ENCODE assay signal across 9 cellular contexts in the genomic region with DNA sequence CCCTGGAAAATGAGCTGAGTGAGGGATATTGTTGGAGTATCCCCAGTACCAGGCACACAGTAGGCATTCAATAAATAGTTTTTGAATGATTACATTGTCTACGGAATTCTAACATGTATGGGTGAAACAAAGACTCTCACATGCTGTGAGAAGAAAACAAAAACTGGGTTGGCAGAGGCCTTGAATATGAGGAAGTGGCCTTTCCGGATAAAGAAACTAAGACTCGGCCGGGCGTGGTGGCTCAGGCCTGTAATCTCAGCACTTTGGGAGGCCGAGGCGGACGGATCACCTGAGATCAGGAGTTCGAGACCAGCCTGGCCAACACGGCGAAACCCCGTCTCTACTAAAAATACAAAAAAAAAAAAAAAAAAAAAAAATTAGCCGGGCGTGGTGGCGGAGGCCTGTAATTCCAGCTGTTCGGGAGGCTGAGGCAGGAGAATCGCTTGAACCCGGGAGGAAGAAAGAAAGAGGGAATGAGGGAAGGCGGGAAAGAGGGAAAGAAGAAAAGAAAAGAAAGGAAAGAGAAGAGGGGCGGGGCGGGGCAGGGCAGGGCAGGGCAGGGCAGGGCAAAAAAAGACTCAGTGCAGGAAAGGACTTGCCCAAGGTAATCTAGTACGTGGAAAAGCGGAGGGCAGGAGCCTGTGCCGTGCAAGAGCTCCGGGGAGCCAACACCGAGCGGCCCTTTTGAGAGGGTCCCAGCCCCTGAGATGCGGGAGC. TPM values are rescaled to one million over a fixed set of nuclear protein-coding genes. Genes with fewer than 3 reads are reported as not detected.
A peak's percentile ranks its signal among the peaks of the same experiment; 100 is the strongest.
DNase-seq lines count a peak whose midpoint lies in the region; ATAC-seq and TF ChIP-seq lines count a peak whose summit lies in the region.
"Had no signal": no experiment of that assay in that cellular context is flagged by ENCODE, and none has a peak within 500 bp of the region (broad histone marks: within the 10 kb centered on the region; RNA-seq: fewer than 3 reads in every experiment).

No MANE protein-coding gene starts in this region.

- H3K9me3 ChIP-seq in left ventricle myocardium inferior (replicated peaks) = no peaks in the 10 kb centered on the region
- H3K9me3 ChIP-seq in skeletal muscle tissue (ENCODE audit: control insufficient read depth in 3 of 3, low read length in 3 of 3) = no peaks in the 10 kb centered on the region

- H3K27me3 ChIP-seq in HL-60 (ENCODE audit: insufficient read depth, poor library complexity, severe bottlenecking) (no peaks in the 10 kb centered on the region), left ventricle myocardium inferior (ENCODE audit: low read depth) (no peaks in the 10 kb centered on the region), skeletal muscle tissue (ENCODE audit: control insufficient read depth in 3 of 3, insufficient read depth in 3 of 3, low read length in 3 of 3) (no peaks in the 10 kb centered on the region)

- H3K9me3 Mint-ChIP-seq in activated CD4-positive, alpha-beta T cell treated with anti-CD3 and anti-CD28 coated beads, Interleukin-2, amount 10 ng/mL, durations not matched to agents 24 days and 14 days = no peaks in the 10 kb centered on the region
- H3K9me3 Mint-ChIP-seq in activated CD4-positive, alpha-beta memory T cell treated with anti-CD3 and anti-CD28 coated beads for 36 hours = no peaks in the 10 kb centered on the region

- peaks cover 22% of the 10 kb centered on the region for H3K4me1 Mint-ChIP-seq in activated CD4-positive, alpha-beta T cell treated with anti-CD3 and anti-CD28 coated beads, Interleukin-2, amount 10 ng/mL, durations not matched to agents 24 days and 14 days
- peaks cover 27% of the 10 kb centered on the region for H3K4me1 Mint-ChIP-seq in activated CD4-positive, alpha-beta memory T cell treated with anti-CD3 and anti-CD28 coated beads for 36 hours (ENCODE audit: low read depth)

- peak overlapping the region; percentile 100 for H3K27ac Mint-ChIP-seq in activated CD4-positive, alpha-beta T cell treated with anti-CD3 and anti-CD28 coated beads, Interleukin-2, amount 10 ng/mL, durations not matched to agents 24 days and 14 days
- H3K27ac Mint-ChIP-seq in activated CD4-positive, alpha-beta memory T cell treated with anti-CD3 and anti-CD28 coated beads for 36 hours = peak overlapping the region; percentile 100

- H3K27me3 Mint-ChIP-seq in activated CD4-positive, alpha-beta T cell treated with anti-CD3 and anti-CD28 coated beads, Interleukin-2, amount 10 ng/mL, durations not matched to agents 24 days and 14 days = peaks cover 19% of the 10 kb centered on the region
- H3K27me3 Mint-ChIP-seq in activated CD4-positive, alpha-beta memory T cell treated with anti-CD3 and anti-CD28 coated beads for 36 hours = peaks cover 2% of the 10 kb centered on the region

- peak overlapping the region; percentile 99 for H3K27ac ChIP-seq in HL-60 (replicated peaks)
- peak overlapping the region; percentile 85 for H3K27ac ChIP-seq in left ventricle myocardium inferior (replicated peaks)
- peak overlapping the region; percentile 65 for H3K27ac ChIP-seq in skeletal muscle tissue (ENCODE audit: low read depth, low read length)

- H3K4me1 ChIP-seq in left ventricle myocardium inferior (peaks cover 25% of the 10 kb centered on the region), skeletal muscle tissue (ENCODE audit: control insufficient read depth in 3 of 3, insufficient read depth in 3 of 3, low read length in 3 of 3) (peaks cover 0 to 6% (median 0%) of the 10 kb centered on the region in 3 donors)

- intact Hi-C loops in activated CD4-positive, alpha-beta T cell treated with anti-CD3 and anti-CD28 coated beads, Interleukin-2, amount 10 ng/mL, durations not matched to agents 24 days and 14 days (cut with micrococcal nuclease) = loop anchor here (1.0 to 10.0 kb wide), 3 partner anchors 17 to 1461 kb away; a partner anchor contains a TSS
- intact Hi-C loops in activated CD4-positive, alpha-beta memory T cell treated with anti-CD3 and anti-CD28 coated beads for 36 hours (cut with micrococcal nuclease) = loop anchor here (1.0 to 10.0 kb wide), 6 partner anchors 10 to 1711 kb away; a partner anchor contains a TSS
- intact Hi-C loops in left ventricle myocardium inferior (cut with micrococcal nuclease) = no loop called here

- DNase-seq in activated CD4-positive, alpha-beta T cell treated with anti-CD3 and anti-CD28 coated beads, Interleukin-2, amount 10 ng/mL, durations not matched to agents 24 days and 14 days = no peak
- no peak for DNase-seq in activated CD4-positive, alpha-beta T cell treated with anti-CD3 and anti-CD28 coated beads for 4 hours
- DNase-seq in HL-60 (ENCODE audit: low read depth in 1 of 2, low spot score in 1 of 2) = peak in 1 of 2 experiments; percentile 61
- peak; percentile 25 for DNase-seq in activated CD4-positive, alpha-beta memory T cell treated with anti-CD3 and anti-CD28 coated beads for 36 hours
- DNase-seq in left ventricle myocardium inferior = peak; percentile 28
- DNase-seq in ureter (ENCODE audit: low spot score) = no peak

- TF ChIP-seq CTCF in HL-60 (IDR thresholded peaks at IDR 0.05; ENCODE audit: insufficient read depth, low read length) (no peak), left ventricle myocardium inferior (IDR thresholded peaks at IDR 0.05; ENCODE audit: borderline replicate concordance) (no peak)

- peak overlapping the region; percentile 83 to 95 (median 85) for H3K9ac ChIP-seq in skeletal muscle tissue (ENCODE audit: low read depth in 1 of 3, low read length in 3 of 3)

- peak overlapping the region; percentile 96 for H3K4me3 Mint-ChIP-seq in activated CD4-positive, alpha-beta T cell treated with anti-CD3 and anti-CD28 coated beads, Interleukin-2, amount 10 ng/mL, durations not matched to agents 24 days and 14 days
- peak overlapping the region; percentile 99 for H3K4me3 Mint-ChIP-seq in activated CD4-positive, alpha-beta memory T cell treated with anti-CD3 and anti-CD28 coated beads for 36 hours

- POLR2A ChIA-PET in activated CD4-positive, alpha-beta memory T cell treated with anti-CD3 and anti-CD28 coated beads for 36 hours (lab: Charles Lee) = interaction anchor here (0.6 to 1.5 kb wide), 10 partner anchors 13 to 333 kb away, joined by 3 to 12 read pairs (median 3); a partner anchor contains a TSS

- no peak for ATAC-seq in HG02610 (IDR thresholded peaks at IDR 0.05; ENCODE audit: unreplicated experiment)

- peak overlapping the region; percentile 76 for H3K4me3 ChIP-seq in HL-60 (replicated peaks; ENCODE audit: insufficient read depth, low read length)
- H3K4me3 ChIP-seq in left ventricle myocardium inferior = peak overlapping the region; percentile 84
- H3K4me3 ChIP-seq in skeletal muscle tissue (ENCODE audit: low read length in 3 of 3) = peak overlapping the region; percentile 90 to 96 (median 92)

- CTCF ChIA-PET in activated CD4-positive, alpha-beta memory T cell treated with anti-CD3 and anti-CD28 coated beads for 36 hours (lab: Charles Lee) = interaction anchor here (0.7 to 3.3 kb wide), 9 partner anchors 8 to 328 kb away, joined by 3 to 25 read pairs (median 5); no protein-coding TSS in a partner anchor

- peaks cover 16% of the 10 kb centered on the region for H3K36me3 Mint-ChIP-seq in activated CD4-positive, alpha-beta T cell treated with anti-CD3 and anti-CD28 coated beads, Interleukin-2, amount 10 ng/mL, durations not matched to agents 24 days and 14 days (ENCODE audit: low read depth)
- peaks cover 14% of the 10 kb centered on the region for H3K36me3 Mint-ChIP-seq in activated CD4-positive, alpha-beta memory T cell treated with anti-CD3 and anti-CD28 coated beads for 36 hours

- H3K36me3 ChIP-seq in left ventricle myocardium inferior (no peaks in the 10 kb centered on the region), skeletal muscle tissue (ENCODE audit: control insufficient read depth in 3 of 3, insufficient read depth in 3 of 3, low read length in 3 of 3) (no peaks in the 10 kb centered on the region)

RNA-seq across cellular contexts. Expression of a gene that starts 0.7 kb away (rescaled TPM):
- total RNA-seq in activated CD4-positive, alpha-beta T cell treated with anti-CD3 and anti-CD28 coated beads, Interleukin-2, amount 10 ng/mL, durations not matched to agents 24 days and 14 days = 82.3 and 83.9 TPM in 2 replicates
- total RNA-seq in activated CD4-positive, alpha-beta memory T cell treated with anti-CD3 and anti-CD28 coated beads for 36 hours = 10 to 100 TPM; 46.0 to 52.0 TPM
- 7.1 TPM for total RNA-seq in left ventricle myocardium inferior
- total RNA-seq in skeletal muscle tissue = 20.9 TPM
- total RNA-seq in ureter = 33.9 TPM

RNA-seq across cellular contexts. Expression of a gene that starts 20.2 kb away (rescaled TPM):
- total RNA-seq in activated CD4-positive, alpha-beta T cell treated with anti-CD3 and anti-CD28 coated beads, Interleukin-2, amount 10 ng/mL, durations not matched to agents 24 days and 14 days = not detected in 2 replicates
- not detected for total RNA-seq in activated CD4-positive, alpha-beta memory T cell treated with anti-CD3 and anti-CD28 coated beads for 36 hours
- total RNA-seq in left ventricle myocardium inferior (not detected), skeletal muscle tissue (under 0.01 TPM), ureter (not detected)
- total RNA-seq: Daoy had no signal

Comparison
In these comparisons a context has a peak if more than half of its experiments do, and no peak if none do; other contexts are left out.
1. DNase-seq: peak in activated CD4-positive, alpha-beta memory T cell treated with anti-CD3 and anti-CD28 coated beads for 36 hours (single experiment) and left ventricle myocardium inferior (single experiment); none in activated CD4-positive, alpha-beta T cell treated with anti-CD3 and anti-CD28 coated beads, Interleukin-2, amount 10 ng/mL, durations not matched to agents 24 days and 14 days (single experiment), activated CD4-positive, alpha-beta T cell treated with anti-CD3 and anti-CD28 coated beads for 4 hours (0 of 2) and ureter (single experiment).
2. Peak in every context shown above with its lines, with median percentiles within 50 percentile points of each other: H3K27ac ChIP-seq and H3K4me3 ChIP-seq.